ENCODE assay signal across 2 cellular contexts in the genomic region with DNA sequence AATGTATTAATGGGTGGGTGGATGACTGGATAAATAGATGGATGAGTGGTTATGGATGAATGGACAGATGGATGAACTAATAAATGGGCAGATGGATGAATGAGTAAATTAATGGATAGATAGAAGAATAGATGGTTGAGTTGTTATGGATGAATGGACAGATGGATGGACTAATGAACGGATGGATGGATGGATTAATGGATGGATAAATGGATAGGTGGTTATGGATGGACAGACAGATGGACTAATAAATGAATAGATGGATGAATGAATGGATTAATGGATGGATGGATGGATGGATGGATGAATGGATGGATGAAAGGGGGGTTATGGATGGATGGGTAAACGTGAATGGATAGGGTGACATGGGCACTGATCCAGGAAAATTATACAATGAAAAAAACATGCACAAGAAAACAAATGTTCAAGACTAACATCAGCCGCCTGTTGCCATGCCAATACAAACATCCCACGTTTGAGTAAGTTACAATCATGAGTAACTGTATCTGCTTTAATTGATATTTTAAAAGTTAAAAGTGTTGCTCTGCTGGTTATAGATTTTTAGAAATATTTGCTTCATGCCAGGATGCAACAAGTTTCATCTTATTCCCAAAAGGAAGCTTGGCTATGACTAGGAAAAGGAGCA.
TF ChIP-seq lines count a peak whose summit lies in the region.

No MANE protein-coding gene starts in this region.

TF ChIP-seq in SK-N-SH, 30 proteins besides CTCF, POLR2A, EP300 and RAD21 (continued from another document):
- TF ChIP-seq GABPA (IDR thresholded peaks at IDR 0.05; ENCODE audit: low read depth) (no peak), SMC3 (IDR thresholded peaks at IDR 0.05; ENCODE audit: low read depth, low read length) (no peak), POLR2AphosphoS5 (IDR thresholded peaks at IDR 0.05; ENCODE audit: low read depth, low read length) (no peak)

TF ChIP-seq in SK-N-SH treated with all-trans-retinoic acid at 6 μM for 48 hours, 23 proteins besides CTCF, POLR2A, EP300 and RAD21 (continued from another document):
- TF ChIP-seq, protein P1, sequence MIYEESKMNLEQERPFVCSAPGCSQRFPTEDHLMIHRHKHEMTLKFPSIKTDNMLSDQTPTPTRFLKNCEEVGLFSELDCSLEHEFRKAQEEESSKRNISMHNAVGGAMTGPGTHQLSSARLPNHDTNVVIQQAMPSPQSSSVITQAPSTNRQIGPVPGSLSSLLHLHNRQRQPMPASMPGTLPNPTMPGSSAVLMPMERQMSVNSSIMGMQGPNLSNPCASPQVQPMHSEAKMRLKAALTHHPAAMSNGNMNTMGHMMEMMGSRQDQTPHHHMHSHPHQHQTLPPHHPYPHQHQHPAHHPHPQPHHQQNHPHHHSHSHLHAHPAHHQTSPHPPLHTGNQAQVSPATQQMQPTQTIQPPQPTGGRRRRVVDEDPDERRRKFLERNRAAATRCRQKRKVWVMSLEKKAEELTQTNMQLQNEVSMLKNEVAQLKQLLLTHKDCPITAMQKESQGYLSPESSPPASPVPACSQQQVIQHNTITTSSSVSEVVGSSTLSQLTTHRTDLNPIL (CRISPR knock-in tag; IDR thresholded peaks at IDR 0.05; ENCODE audit: low read depth), result no peak
- no peak for TF ChIP-seq ZC3H10 (CRISPR knock-in tag; IDR thresholded peaks at IDR 0.05)
- no peak for TF ChIP-seq RARB (CRISPR knock-in tag; IDR thresholded peaks at IDR 0.05)
- TF ChIP-seq, protein P2, sequence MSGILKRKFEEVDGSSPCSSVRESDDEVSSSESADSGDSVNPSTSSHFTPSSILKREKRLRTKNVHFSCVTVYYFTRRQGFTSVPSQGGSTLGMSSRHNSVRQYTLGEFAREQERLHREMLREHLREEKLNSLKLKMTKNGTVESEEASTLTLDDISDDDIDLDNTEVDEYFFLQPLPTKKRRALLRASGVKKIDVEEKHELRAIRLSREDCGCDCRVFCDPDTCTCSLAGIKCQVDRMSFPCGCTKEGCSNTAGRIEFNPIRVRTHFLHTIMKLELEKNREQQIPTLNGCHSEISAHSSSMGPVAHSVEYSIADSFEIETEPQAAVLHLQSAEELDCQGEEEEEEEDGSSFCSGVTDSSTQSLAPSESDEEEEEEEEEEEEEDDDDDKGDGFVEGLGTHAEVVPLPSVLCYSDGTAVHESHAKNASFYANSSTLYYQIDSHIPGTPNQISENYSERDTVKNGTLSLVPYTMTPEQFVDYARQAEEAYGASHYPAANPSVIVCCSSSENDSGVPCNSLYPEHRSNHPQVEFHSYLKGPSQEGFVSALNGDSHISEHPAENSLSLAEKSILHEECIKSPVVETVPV (CRISPR knock-in tag; IDR thresholded peaks at IDR 0.05), result no peak
- TF ChIP-seq, protein P3, sequence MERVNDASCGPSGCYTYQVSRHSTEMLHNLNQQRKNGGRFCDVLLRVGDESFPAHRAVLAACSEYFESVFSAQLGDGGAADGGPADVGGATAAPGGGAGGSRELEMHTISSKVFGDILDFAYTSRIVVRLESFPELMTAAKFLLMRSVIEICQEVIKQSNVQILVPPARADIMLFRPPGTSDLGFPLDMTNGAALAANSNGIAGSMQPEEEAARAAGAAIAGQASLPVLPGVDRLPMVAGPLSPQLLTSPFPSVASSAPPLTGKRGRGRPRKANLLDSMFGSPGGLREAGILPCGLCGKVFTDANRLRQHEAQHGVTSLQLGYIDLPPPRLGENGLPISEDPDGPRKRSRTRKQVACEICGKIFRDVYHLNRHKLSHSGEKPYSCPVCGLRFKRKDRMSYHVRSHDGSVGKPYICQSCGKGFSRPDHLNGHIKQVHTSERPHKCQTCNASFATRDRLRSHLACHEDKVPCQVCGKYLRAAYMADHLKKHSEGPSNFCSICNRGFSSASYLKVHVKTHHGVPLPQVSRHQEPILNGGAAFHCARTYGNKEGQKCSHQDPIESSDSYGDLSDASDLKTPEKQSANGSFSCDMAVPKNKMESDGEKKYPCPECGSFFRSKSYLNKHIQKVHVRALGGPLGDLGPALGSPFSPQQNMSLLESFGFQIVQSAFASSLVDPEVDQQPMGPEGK (CRISPR knock-in tag; IDR thresholded peaks at IDR 0.05; ENCODE audit: borderline replicate concordance), result no peak
- no peak for TF ChIP-seq GLIS3 (CRISPR knock-in tag; IDR thresholded peaks at IDR 0.05)
- TF ChIP-seq CSDC2 (CRISPR knock-in tag; IDR thresholded peaks at IDR 0.05), result no peak
- no peak for TF ChIP-seq ZFP30 (CRISPR knock-in tag; IDR thresholded peaks at IDR 0.05)
- no peak for TF ChIP-seq TOX (CRISPR knock-in tag; IDR thresholded peaks at IDR 0.05; ENCODE audit: borderline replicate concordance)
- TF ChIP-seq ZNF565 (CRISPR knock-in tag; conservative IDR thresholded peaks at IDR 0.05; ENCODE audit: low read depth), result no peak
- TF ChIP-seq, protein P4, sequence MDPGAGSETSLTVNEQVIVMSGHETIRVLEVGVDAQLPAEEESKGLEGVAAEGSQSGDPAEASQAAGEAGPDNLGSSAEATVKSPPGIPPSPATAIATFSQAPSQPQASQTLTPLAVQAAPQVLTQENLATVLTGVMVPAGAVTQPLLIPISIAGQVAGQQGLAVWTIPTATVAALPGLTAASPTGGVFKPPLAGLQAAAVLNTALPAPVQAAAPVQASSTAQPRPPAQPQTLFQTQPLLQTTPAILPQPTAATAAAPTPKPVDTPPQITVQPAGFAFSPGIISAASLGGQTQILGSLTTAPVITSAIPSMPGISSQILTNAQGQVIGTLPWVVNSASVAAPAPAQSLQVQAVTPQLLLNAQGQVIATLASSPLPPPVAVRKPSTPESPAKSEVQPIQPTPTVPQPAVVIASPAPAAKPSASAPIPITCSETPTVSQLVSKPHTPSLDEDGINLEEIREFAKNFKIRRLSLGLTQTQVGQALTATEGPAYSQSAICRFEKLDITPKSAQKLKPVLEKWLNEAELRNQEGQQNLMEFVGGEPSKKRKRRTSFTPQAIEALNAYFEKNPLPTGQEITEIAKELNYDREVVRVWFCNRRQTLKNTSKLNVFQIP (CRISPR knock-in tag; IDR thresholded peaks at IDR 0.05; ENCODE audit: borderline replicate concordance, low read depth), result no peak
- TF ChIP-seq ZFP3 (CRISPR knock-in tag; IDR thresholded peaks at IDR 0.05), result no peak
- no peak for TF ChIP-seq ARNTL (CRISPR knock-in tag; IDR thresholded peaks at IDR 0.05; ENCODE audit: borderline replicate concordance, low read depth)
- TF ChIP-seq ZNF8 (CRISPR knock-in tag; IDR thresholded peaks at IDR 0.05), result no peak
